1 cellular context compared by ENCODE assay signal in the genomic region with DNA sequence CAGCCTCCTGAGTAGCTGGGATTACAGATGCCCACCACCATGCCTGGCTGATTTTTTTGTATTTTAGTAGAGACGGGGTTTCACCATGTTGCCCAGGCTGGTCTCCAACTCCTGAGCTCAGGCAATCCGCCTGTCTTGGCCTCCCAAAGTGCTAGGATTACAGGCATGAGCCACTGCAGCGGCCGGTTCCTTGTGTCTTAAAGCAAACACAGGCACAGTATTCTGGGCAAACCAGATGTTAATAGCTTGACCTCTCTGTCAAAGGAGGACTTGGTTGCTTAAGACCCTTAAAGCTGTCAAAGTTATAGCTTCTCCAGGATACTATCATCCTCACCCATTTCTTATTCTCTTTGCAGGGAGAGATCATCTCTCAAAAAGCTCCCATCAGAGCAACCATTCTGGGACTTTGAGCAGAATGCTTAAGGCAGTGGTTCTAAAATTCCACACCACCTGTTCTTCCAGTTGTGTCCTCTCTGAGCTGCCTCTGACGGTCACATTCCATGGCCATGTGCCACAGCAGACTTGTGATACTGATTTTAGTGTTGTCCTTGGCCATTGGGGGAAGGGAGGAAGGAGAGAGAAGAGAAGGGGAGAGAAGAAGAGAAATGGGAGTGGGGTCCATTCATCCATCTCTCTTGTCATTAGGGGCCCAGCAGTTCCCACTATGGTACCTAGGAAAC.
TF ChIP-seq lines count a peak whose summit lies in the region.

No MANE protein-coding gene starts in this region.

TF ChIP-seq in IMR-90, 13 proteins besides CTCF, POLR2A, EP300 and RAD21:
- TF ChIP-seq, protein P1, sequence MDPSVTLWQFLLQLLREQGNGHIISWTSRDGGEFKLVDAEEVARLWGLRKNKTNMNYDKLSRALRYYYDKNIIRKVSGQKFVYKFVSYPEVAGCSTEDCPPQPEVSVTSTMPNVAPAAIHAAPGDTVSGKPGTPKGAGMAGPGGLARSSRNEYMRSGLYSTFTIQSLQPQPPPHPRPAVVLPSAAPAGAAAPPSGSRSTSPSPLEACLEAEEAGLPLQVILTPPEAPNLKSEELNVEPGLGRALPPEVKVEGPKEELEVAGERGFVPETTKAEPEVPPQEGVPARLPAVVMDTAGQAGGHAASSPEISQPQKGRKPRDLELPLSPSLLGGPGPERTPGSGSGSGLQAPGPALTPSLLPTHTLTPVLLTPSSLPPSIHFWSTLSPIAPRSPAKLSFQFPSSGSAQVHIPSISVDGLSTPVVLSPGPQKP (IDR thresholded peaks at IDR 0.05; ENCODE audit: borderline replicate concordance, low read depth, low read length) = no peak
- TF ChIP-seq NFE2L2 (IDR thresholded peaks at IDR 0.05; ENCODE audit: low read depth, low read length) = no peak
- TF ChIP-seq RFX5 (IDR thresholded peaks at IDR 0.05; ENCODE audit: low read depth, low read length) = no peak
- no peak for TF ChIP-seq FOS (IDR thresholded peaks at IDR 0.05; ENCODE audit: low read depth, low read length)
- TF ChIP-seq MAZ (IDR thresholded peaks at IDR 0.05; ENCODE audit: borderline replicate concordance, low read depth, low read length) = no peak
- no peak for TF ChIP-seq CHD1 (IDR thresholded peaks at IDR 0.05; ENCODE audit: low read depth, low read length)
- no peak for TF ChIP-seq MXI1 (IDR thresholded peaks at IDR 0.05; ENCODE audit: borderline replicate concordance, low read depth, low read length)
- no peak for TF ChIP-seq CEBPB (IDR thresholded peaks at IDR 0.05; ENCODE audit: low read depth, low read length)
- no peak for TF ChIP-seq BHLHE40 (IDR thresholded peaks at IDR 0.05; ENCODE audit: low read depth, low read length)
- no peak for TF ChIP-seq MAFK (IDR thresholded peaks at IDR 0.05; ENCODE audit: low read depth, low read length)
- TF ChIP-seq, protein P2, sequence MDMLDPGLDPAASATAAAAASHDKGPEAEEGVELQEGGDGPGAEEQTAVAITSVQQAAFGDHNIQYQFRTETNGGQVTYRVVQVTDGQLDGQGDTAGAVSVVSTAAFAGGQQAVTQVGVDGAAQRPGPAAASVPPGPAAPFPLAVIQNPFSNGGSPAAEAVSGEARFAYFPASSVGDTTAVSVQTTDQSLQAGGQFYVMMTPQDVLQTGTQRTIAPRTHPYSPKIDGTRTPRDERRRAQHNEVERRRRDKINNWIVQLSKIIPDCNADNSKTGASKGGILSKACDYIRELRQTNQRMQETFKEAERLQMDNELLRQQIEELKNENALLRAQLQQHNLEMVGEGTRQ (IDR thresholded peaks at IDR 0.05; ENCODE audit: low read depth, low read length) = no peak
- TF ChIP-seq SMC3 (IDR thresholded peaks at IDR 0.05; ENCODE audit: low read depth, low read length) = no peak
- TF ChIP-seq RCOR1 (IDR thresholded peaks at IDR 0.05; ENCODE audit: insufficient replicate concordance, low read length) = no peak
